ENCODE assay signal across 1 cellular context in the genomic region with DNA sequence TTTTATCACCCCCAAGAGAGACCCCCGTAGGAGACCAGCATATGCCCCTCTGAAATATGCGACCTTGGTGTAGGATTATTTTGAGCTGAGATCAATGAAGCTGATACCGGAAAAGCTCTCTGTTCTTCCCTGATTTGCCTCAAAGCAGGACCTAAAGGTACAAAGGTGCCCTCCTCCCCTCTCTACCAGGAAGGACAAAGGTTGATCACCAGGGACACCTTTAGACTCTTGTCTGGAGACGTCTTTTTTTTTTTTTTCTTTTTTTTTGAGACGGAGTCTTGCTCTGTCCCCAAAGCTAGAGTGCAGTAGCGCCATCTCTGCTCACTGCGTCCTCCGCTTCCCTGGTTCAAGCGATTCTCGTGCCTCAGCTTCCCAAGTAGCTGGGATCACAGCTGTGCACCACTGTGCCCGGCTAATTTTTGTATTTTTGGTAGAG.
TF ChIP-seq lines count a peak whose summit lies in the region.

No MANE protein-coding gene starts in this region.

TF ChIP-seq in H1, 55 proteins besides CTCF, POLR2A, EP300 and RAD21:
- TF ChIP-seq TAF1 (IDR thresholded peaks at IDR 0.05; ENCODE audit: low read depth, low read length) (0 out of 2 replicates have a peak, but pooled peaks have one; percentile 22), POU5F1 (IDR thresholded peaks at IDR 0.05; ENCODE audit: low read depth, low read length) (no peak), JUND (IDR thresholded peaks at IDR 0.05; ENCODE audit: low read length) (no peak), BACH1 (IDR thresholded peaks at IDR 0.05; ENCODE audit: low read length) (no peak)
